In genomic region chr1:13751458-13751871, GRCh38 we compare ENCODE assay signal across 12 cellular contexts. TPM values are rescaled to one million over a fixed set of nuclear protein-coding genes. Genes with fewer than 3 reads are reported as not detected.
DNase-seq lines count a peak whose midpoint lies in the region; ATAC-seq and TF ChIP-seq lines count a peak whose summit lies in the region.
"Had no signal": no experiment of that assay in that cellular context is flagged by ENCODE, and none has a peak within 500 bp of the region (broad histone marks: within the 10 kb centered on the region; RNA-seq: fewer than 3 reads in every experiment).

No MANE protein-coding gene starts in this region.

- peak; percentile 34 for ATAC-seq in HG02571 (IDR thresholded peaks at IDR 0.05; ENCODE audit: unreplicated experiment)
- ATAC-seq in activated T-helper 17 cell treated with anti-CD3 and anti-CD28 coated beads, Interleukin-2, amount 50 U/mL, for 72 hours (replicated peaks): no peak
- ATAC-seq: heart right ventricle had no signal

- H3K9me3 Mint-ChIP-seq in activated T-helper 17 cell treated with anti-CD3 and anti-CD28 coated beads, Interleukin-2, amount 50 U/mL, for 72 hours: no peaks in the 10 kb centered on the region
- no peaks in the 10 kb centered on the region for H3K9me3 Mint-ChIP-seq in neural crest cell

- DNase-seq in GM10266 (ENCODE audit: extremely low spot score) (peak; percentile 61), neural crest cell (ENCODE audit: low read depth, low spot score) (no peak), SIG-M5 (lab: John Stamatoyannopoulos, UW) (no peak), AG08396 (ENCODE audit: low spot score) (no peak), NCI-H446 treated with DMSO at 0.1 percent for 48 hours (lab: John Stamatoyannopoulos, UW) (no peak)
- no peak for DNase-seq in activated effector memory CD4-positive, alpha-beta T cell treated with Interleukin-2 at 50 U/mL for 16 hours
- DNase-seq: GDM1, GOT3, heart right ventricle, NCI-H524 treated with DMSO at 0.1 percent for 48 hours had no signal

- H3K36me3 Mint-ChIP-seq in activated T-helper 17 cell treated with anti-CD3 and anti-CD28 coated beads, Interleukin-2, amount 50 U/mL, for 72 hours (ENCODE audit: low read depth): peaks cover 59% of the 10 kb centered on the region
- H3K36me3 Mint-ChIP-seq in neural crest cell (ENCODE audit: low read depth): peaks cover 3% of the 10 kb centered on the region

- peaks cover 41% of the 10 kb centered on the region for H3K4me1 Mint-ChIP-seq in activated T-helper 17 cell treated with anti-CD3 and anti-CD28 coated beads, Interleukin-2, amount 50 U/mL, for 72 hours
- H3K4me1 Mint-ChIP-seq in neural crest cell: peaks cover 53% of the 10 kb centered on the region

- TF ChIP-seq CTCF in GM10266 (IDR thresholded peaks at IDR 0.05; ENCODE audit: control insufficient read depth, insufficient read depth, low read depth, missing control alignments): no peak
- no peak for TF ChIP-seq CTCF in neural crest cell (conservative IDR thresholded peaks at IDR 0.05)

- H3K27ac Mint-ChIP-seq in activated T-helper 17 cell treated with anti-CD3 and anti-CD28 coated beads, Interleukin-2, amount 50 U/mL, for 72 hours: no peak overlapping the region
- H3K27ac Mint-ChIP-seq in neural crest cell (ENCODE audit: unreplicated experiment): no peak overlapping the region

- peak overlapping the region; percentile 92 for H3K4me3 Mint-ChIP-seq in activated T-helper 17 cell treated with anti-CD3 and anti-CD28 coated beads, Interleukin-2, amount 50 U/mL, for 72 hours
- H3K4me3 Mint-ChIP-seq in neural crest cell: peak overlapping the region; percentile 91

- no peaks in the 10 kb centered on the region for H3K27me3 Mint-ChIP-seq in activated T-helper 17 cell treated with anti-CD3 and anti-CD28 coated beads, Interleukin-2, amount 50 U/mL, for 72 hours
- no peaks in the 10 kb centered on the region for H3K27me3 Mint-ChIP-seq in neural crest cell (ENCODE audit: low read depth)

RNA-seq across cellular contexts. Expression of gene PRDM2, which starts 51.5 kb away (rescaled TPM):
- total RNA-seq in activated T-helper 17 cell treated with anti-CD3 and anti-CD28 coated beads, Interleukin-2, amount 50 U/mL, for 72 hours: 10 to 100 TPM; 57.1 to 66.1 TPM
- 52.4 and 55.2 TPM in 2 replicates for total RNA-seq in neural crest cell
